ENCODE assay signal across 8 cellular contexts in the genomic region with DNA sequence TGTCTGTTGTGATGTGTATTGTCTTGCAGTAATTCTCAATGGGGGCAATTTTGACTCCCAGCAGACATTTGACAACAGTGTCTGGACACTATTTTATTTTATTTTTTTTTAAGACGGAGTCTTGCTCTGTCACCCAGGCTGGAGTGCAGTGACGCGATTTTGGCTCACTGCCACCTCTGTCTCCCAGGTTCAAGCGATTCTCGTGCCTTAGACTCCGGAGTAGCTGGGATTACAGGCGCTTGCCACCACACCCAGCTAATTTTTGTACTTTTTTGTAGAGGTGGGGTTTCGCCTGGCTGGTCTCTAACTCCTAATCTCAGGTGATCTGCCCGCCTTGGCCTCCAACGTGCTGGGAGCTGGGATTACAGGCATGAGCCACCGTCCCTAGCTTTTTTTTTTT. TPM values are rescaled to one million over a fixed set of nuclear protein-coding genes. Genes with fewer than 3 reads are reported as not detected.
DNase-seq lines count a peak whose midpoint lies in the region; ATAC-seq and TF ChIP-seq lines count a peak whose summit lies in the region.
"Had no signal": no experiment of that assay in that cellular context is flagged by ENCODE, and none has a peak within 500 bp of the region (broad histone marks: within the 10 kb centered on the region; RNA-seq: fewer than 3 reads in every experiment).

No MANE protein-coding gene starts in this region.

- no peaks in the 10 kb centered on the region for H3K9me3 Mint-ChIP-seq in CD8-positive, alpha-beta T cell

- no peak overlapping the region for H3K4me3 ChIP-seq in CD8-positive, alpha-beta T cell (ENCODE audit: low read depth, low read length)
- H3K4me3 ChIP-seq in RWPE2 (ENCODE audit: severe bottlenecking) = no peak overlapping the region
- H3K4me3 ChIP-seq in lower lobe of right lung = peak overlapping the region; percentile 77

- TF ChIP-seq CTCF in CD8-positive, alpha-beta T cell (IDR thresholded peaks at IDR 0.05) = no peak
- TF ChIP-seq CTCF in RWPE2 (IDR thresholded peaks at IDR 0.05; ENCODE audit: poor library complexity, severe bottlenecking) (no peak), lower lobe of right lung (IDR thresholded peaks at IDR 0.05) (no peak)

- CTCF ChIA-PET in CD8-positive, alpha-beta T cell (lab: Charles Lee) = interaction anchor here (1.1 kb wide), 1 partner anchor 39 kb away, joined by 3 read pairs; no protein-coding TSS in a partner anchor

- H3K4me3 Mint-ChIP-seq in CD8-positive, alpha-beta T cell = peak overlapping the region; percentile 99

- no peak for DNase-seq in CD8-positive, alpha-beta T cell
- DNase-seq in RWPE2 (ENCODE audit: low spot score) (no peak), lower lobe of right lung (no peak), activated gamma-delta T cell (lab: John Stamatoyannopoulos, UW) (no peak)
- DNase-seq in stimulated activated CD8-positive, alpha-beta memory T cell treated with anti-CD3 and anti-CD28 coated beads, Interleukin-4, amount 100 ng/mL, for 48 hours = no peak
- DNase-seq: NCI-H524, nucleus accumbens had no signal

- no peak for ATAC-seq in CD8-positive, alpha-beta T cell
- no peak for ATAC-seq in RWPE2 (ENCODE audit: low read depth)
- ATAC-seq in lower lobe of right lung = no peak
- ATAC-seq in GM19328 (IDR thresholded peaks at IDR 0.05; ENCODE audit: unreplicated experiment) = no peak

- peaks cover 7% of the 10 kb centered on the region for H3K36me3 ChIP-seq in CD8-positive, alpha-beta T cell (ENCODE audit: insufficient read depth, low read length)
- peaks cover 54% of the 10 kb centered on the region for H3K36me3 ChIP-seq in RWPE2 (ENCODE audit: low read depth)
- H3K36me3 ChIP-seq in lower lobe of right lung = peaks cover 46% of the 10 kb centered on the region

- no peaks in the 10 kb centered on the region for H3K27me3 Mint-ChIP-seq in CD8-positive, alpha-beta T cell (ENCODE audit: low read depth)

- no peaks in the 10 kb centered on the region for H3K9me3 ChIP-seq in CD8-positive, alpha-beta T cell (ENCODE audit: low read length)
- H3K9me3 ChIP-seq in RWPE2 (ENCODE audit: severe bottlenecking) (no peaks in the 10 kb centered on the region), lower lobe of right lung (no peaks in the 10 kb centered on the region)

- POLR2A ChIA-PET in CD8-positive, alpha-beta T cell (lab: Charles Lee) = interaction anchor here (1.5 to 13.3 kb wide), 6 partner anchors 8 to 63 kb away, joined by 4 to 317 read pairs (median 34); a partner anchor contains a TSS

- peaks cover 30% of the 10 kb centered on the region for H3K36me3 Mint-ChIP-seq in CD8-positive, alpha-beta T cell

- intact Hi-C loops in CD8-positive, alpha-beta T cell (cut with DNase I, micrococcal nuclease) = loop anchor here (2.0 kb wide), 2 partner anchors 27 to 53 kb away; a partner anchor contains a TSS
- intact Hi-C loops in lower lobe of right lung (cut with DNase I) = no loop called here

- no peak overlapping the region for H3K27ac Mint-ChIP-seq in CD8-positive, alpha-beta T cell

- H3K27me3 ChIP-seq in CD8-positive, alpha-beta T cell (ENCODE audit: insufficient read depth, low read length) = no peaks in the 10 kb centered on the region
- H3K27me3 ChIP-seq in RWPE2 (ENCODE audit: insufficient read depth, poor library complexity, severe bottlenecking) = no peaks in the 10 kb centered on the region
- no peaks in the 10 kb centered on the region for H3K27me3 ChIP-seq in lower lobe of right lung (ENCODE audit: low read depth)

- H3K27ac ChIP-seq in CD8-positive, alpha-beta T cell (ENCODE audit: low read depth, low read length) = no peak overlapping the region
- peak overlapping the region; percentile 39 for H3K27ac ChIP-seq in RWPE2 (ENCODE audit: poor library complexity, severe bottlenecking)
- no peak overlapping the region for H3K27ac ChIP-seq in lower lobe of right lung

- peaks cover 48% of the 10 kb centered on the region for H3K4me1 ChIP-seq in CD8-positive, alpha-beta T cell (ENCODE audit: insufficient read depth, low read length)
- H3K4me1 ChIP-seq in RWPE2 (ENCODE audit: insufficient read depth, poor library complexity, severe bottlenecking) = peaks cover 4% of the 10 kb centered on the region
- peaks cover 24% of the 10 kb centered on the region for H3K4me1 ChIP-seq in lower lobe of right lung

- peaks cover 52% of the 10 kb centered on the region for H3K4me1 Mint-ChIP-seq in CD8-positive, alpha-beta T cell (ENCODE audit: low read depth)

RNA-seq across cellular contexts. Expression of a gene that starts 1.4 kb away (rescaled TPM):
- total RNA-seq in CD8-positive, alpha-beta T cell = 10 to 100 TPM; 71.8 to 76.2 TPM
- 42.1 TPM for total RNA-seq in lower lobe of right lung

RNA-seq across cellular contexts. Expression of a gene that starts 7.8 kb away (rescaled TPM):
- total RNA-seq in CD8-positive, alpha-beta T cell = 100 to 1,000 TPM; 138 to 144 TPM
- total RNA-seq in lower lobe of right lung = 15.7 TPM

RNA-seq across cellular contexts. Expression of a gene that starts 13.6 kb away (rescaled TPM):
- total RNA-seq in CD8-positive, alpha-beta T cell = 1 to 10 TPM; 7.5 to 9.3 TPM
- total RNA-seq in lower lobe of right lung = 150 TPM

RNA-seq across cellular contexts. Expression of a gene that starts 14.2 kb away (rescaled TPM):
- total RNA-seq in CD8-positive, alpha-beta T cell = 10 to 100 TPM; 11.2 to 12.1 TPM
- 0.71 TPM for total RNA-seq in lower lobe of right lung

RNA-seq across cellular contexts. Expression of a gene that starts 22.8 kb away (rescaled TPM):
- total RNA-seq in CD8-positive, alpha-beta T cell = not detected
- not detected for total RNA-seq in lower lobe of right lung

Comparison
In these comparisons a context has a peak if more than half of its experiments do, and no peak if none do; other contexts are left out.
1. RNA of a gene that starts 13.6 kb away (total RNA-seq): 150 TPM in lower lobe of right lung (single experiment); 7.5 to 9.3 TPM in CD8-positive, alpha-beta T cell; every median in the first group is over 10 times any median in the second.